In the genomic region with DNA sequence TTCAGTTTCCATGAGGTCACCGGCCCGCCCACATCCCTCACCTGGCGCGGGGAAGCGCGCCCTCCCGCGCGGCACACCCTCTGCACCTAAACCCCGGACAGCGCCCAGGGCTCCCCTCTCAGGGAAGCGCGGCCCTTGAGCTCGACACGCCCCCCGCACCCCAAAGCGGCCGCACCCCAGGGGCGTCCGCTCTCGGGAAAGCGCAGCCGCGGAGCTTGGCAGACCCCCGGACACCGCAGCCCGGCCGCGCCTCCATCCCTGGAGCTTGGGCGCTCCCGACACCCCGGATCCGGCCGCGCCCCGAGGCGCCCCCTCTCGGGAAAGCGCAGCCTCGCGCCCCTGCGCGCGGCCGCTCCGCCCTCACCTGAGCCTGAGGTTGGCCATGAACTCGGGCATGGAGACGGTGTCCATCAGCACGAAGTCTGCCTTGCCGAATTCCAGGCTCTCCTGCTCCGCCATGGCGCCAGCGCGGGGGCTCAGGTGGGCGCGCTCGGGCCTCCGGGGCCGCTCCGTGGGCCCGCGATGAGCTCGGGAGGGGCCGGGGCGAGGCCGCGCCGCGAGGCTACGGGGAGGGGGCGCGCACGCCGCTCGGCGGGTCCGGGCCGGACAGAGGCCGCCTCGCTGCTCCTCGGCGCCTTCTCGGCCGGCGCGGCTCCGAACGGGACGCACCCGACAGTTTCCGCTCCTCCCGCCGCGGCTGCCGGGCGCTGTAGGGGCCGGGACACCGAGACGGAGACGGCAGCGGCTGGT, we compare ENCODE assay signal across 8 cellular contexts. TPM values are rescaled to one million over a fixed set of nuclear protein-coding genes. Genes with fewer than 3 reads are reported as not detected.
DNase-seq lines count a peak whose midpoint lies in the region; ATAC-seq and TF ChIP-seq lines count a peak whose summit lies in the region.

MYO1D (minus strand) TSS at position 711 of the 750 bp plus-strand sequence; CDS start at position 459, 252 bp downstream.

- H3K27ac Mint-ChIP-seq in Caco-2 (ENCODE audit: unreplicated experiment) = peak within 1 kb of the TSS; percentile 85
- H3K27ac Mint-ChIP-seq in T-helper 2 cell treated with Interferon-gamma antibody and Interleukin-4, amounts not matched to agents 5 μg/mL and 100 μg/mL, for 36 hours = peak within 1 kb of the TSS; percentile 74

- no peaks in the 10 kb centered on the region for H3K27me3 Mint-ChIP-seq in Caco-2 (ENCODE audit: insufficient read depth, unreplicated experiment)
- H3K27me3 Mint-ChIP-seq in T-helper 2 cell treated with Interferon-gamma antibody and Interleukin-4, amounts not matched to agents 5 μg/mL and 100 μg/mL, for 36 hours (ENCODE audit: low read depth) = peaks cover 9% of the 10 kb centered on the region

- H3K36me3 Mint-ChIP-seq in Caco-2 (ENCODE audit: insufficient read depth, unreplicated experiment) = peaks cover 29% of the 10 kb centered on the region
- H3K36me3 Mint-ChIP-seq in T-helper 2 cell treated with Interferon-gamma antibody and Interleukin-4, amounts not matched to agents 5 μg/mL and 100 μg/mL, for 36 hours (ENCODE audit: low read depth) = no peaks in the 10 kb centered on the region

- CTCF ChIA-PET in Caco-2 (lab: Charles Lee) = interaction anchor here (0.7 to 3.8 kb wide), 35 partner anchors 10 to 895 kb away, joined by 3 to 80 read pairs (median 5); no protein-coding TSS in a partner anchor

- intact Hi-C loops in Caco-2 (cut with micrococcal nuclease; ENCODE audit: unreplicated experiment) = loop anchor here (1.0 to 5.0 kb wide), 6 partner anchors 23 to 122 kb away; partner anchors contain the start of gene TMEM98
- intact Hi-C loops in body of pancreas (cut with DNase I) = loop anchor here (10.0 kb wide), 1 partner anchor 92 kb away; no protein-coding TSS in a partner anchor

- H3K27ac ChIP-seq in body of pancreas = peak within 1 kb of the TSS; percentile 94 to 98 (median 96)

- H3K27me3 ChIP-seq in Caco-2 (replicated peaks; ENCODE audit: control insufficient read depth, insufficient read depth, low read length) (no peaks in the 10 kb centered on the region), body of pancreas (no peaks in the 10 kb centered on the region)

- no peaks in the 10 kb centered on the region for H3K9me3 Mint-ChIP-seq in Caco-2 (ENCODE audit: unreplicated experiment)
- H3K9me3 Mint-ChIP-seq in T-helper 2 cell treated with Interferon-gamma antibody and Interleukin-4, amounts not matched to agents 5 μg/mL and 100 μg/mL, for 36 hours = no peaks in the 10 kb centered on the region

- H3K4me1 ChIP-seq in Caco-2 (peaks cover 22% of the 10 kb centered on the region), body of pancreas (peaks cover 9% of the 10 kb centered on the region)

- peak; percentile 62 to 63 for TF ChIP-seq CTCF in Caco-2 (IDR thresholded peaks at IDR 0.05; ENCODE audit: insufficient read depth in 1 of 2, low read depth in 1 of 2, low read length in 1 of 2, severe bottlenecking in 1 of 2, unreplicated experiment in 1 of 2)
- TF ChIP-seq CTCF in GM20000 (IDR thresholded peaks at IDR 0.05; ENCODE audit: extremely low read depth, missing control alignments) = peak; percentile 59
- TF ChIP-seq CTCF in body of pancreas (IDR thresholded peaks at IDR 0.05) = peak; percentile 25 to 74 (median 45)

- no TSS peak for BruUV-seq in Caco-2 (replicated peaks; lab: Mats Ljungman, UMichigan)

- POLR2A ChIA-PET in Caco-2 (lab: Charles Lee) = interaction anchor here (0.5 to 2.3 kb wide), 9 partner anchors 15 to 390 kb away, joined by 3 to 7 read pairs (median 5); no protein-coding TSS in a partner anchor

- H3K9me3 ChIP-seq in Caco-2 = no peaks in the 10 kb centered on the region
- H3K9me3 ChIP-seq in body of pancreas = no peaks in the 10 kb centered on the region

- H3K4me3 Mint-ChIP-seq in Caco-2 (ENCODE audit: unreplicated experiment) = peak within 1 kb of the TSS; percentile 94
- peak within 1 kb of the TSS; percentile 94 for H3K4me3 Mint-ChIP-seq in T-helper 2 cell treated with Interferon-gamma antibody and Interleukin-4, amounts not matched to agents 5 μg/mL and 100 μg/mL, for 36 hours

- H3K36me3 ChIP-seq in Caco-2 (ENCODE audit: control insufficient read depth, insufficient read depth, low read length) (0 out of 2 replicates have a peak, but pooled peaks cover 3% of the 10 kb centered on the region), body of pancreas (replicated peaks in 1 of 2; ENCODE audit: insufficient read depth in 1 of 2, low read depth in 2 of 2) (no peaks in the 10 kb centered on the region)

- peaks cover 26% of the 10 kb centered on the region for H3K4me1 Mint-ChIP-seq in Caco-2 (ENCODE audit: low read depth, unreplicated experiment)
- H3K4me1 Mint-ChIP-seq in T-helper 2 cell treated with Interferon-gamma antibody and Interleukin-4, amounts not matched to agents 5 μg/mL and 100 μg/mL, for 36 hours (ENCODE audit: low read depth) = peaks cover 11% of the 10 kb centered on the region

- H3K4me3 ChIP-seq in Caco-2 (ENCODE audit: low read depth, low read length) = peak within 1 kb of the TSS; percentile 94
- peak within 1 kb of the TSS; percentile 60 to 85 for H3K4me3 ChIP-seq in body of pancreas

- peak; percentile 87 to 88 for DNase-seq in Caco-2
- DNase-seq in GM20000 (ENCODE audit: low spot score) = peak; percentile 82
- peak; percentile 33 for DNase-seq in HT1080 (ENCODE audit: low read depth)
- peak; percentile 72 for DNase-seq in T-helper 2 cell treated with Interferon-gamma antibody and Interleukin-4, amounts not matched to agents 5 μg/mL and 100 μg/mL, for 36 hours (ENCODE audit: low spot score)
- peak; percentile 80 to 87 (median 84) for DNase-seq in body of pancreas
- DNase-seq in iPS-NIHi7 (ENCODE audit: extremely low spot score) = peak; percentile 51
- DNase-seq in stimulated activated CD4-positive, alpha-beta T cell treated with anti-CD3 and anti-CD28 coated beads, Interleukin-12 subunit alpha, Interleukin-12 subunit beta, amount 100 ng/mL, for 24 hours (ENCODE audit: low read depth in 2 of 2) = peak; percentile 45 to 68
- DNase-seq in NOMO-1 treated with dmso at 0.1 percent for 144 hours (lab: John Stamatoyannopoulos, UW; ENCODE audit: unreplicated experiment) = no peak

- TF ChIP-seq POLR2A in body of pancreas (IDR thresholded peaks at IDR 0.05) = peak; percentile 66 to 85 (median 76)

- ATAC-seq in body of pancreas = peak; percentile 68

- 0% methylated on average over 10 to 98 of the region's 101 CpGs for WGBS in body of pancreas, 2 donors

RNA-seq across cellular contexts. Expression of gene MYO1D, which starts in this region (rescaled TPM):
- total RNA-seq in Caco-2 (2022) = 193 and 206 TPM in 2 replicates
- 2.6 and 4.5 TPM in 2 replicates for total RNA-seq in HT1080 (2014; rRNA removed; shearing (Covaris generic))
- 5.5 and 6.1 TPM in 2 replicates for polyA plus RNA-seq in HT1080 (2015; cell fraction: cytosol; rRNA removed)
- 12.1 and 15.8 TPM in 2 replicates for polyA plus RNA-seq in HT1080 (2015; cell fraction: nucleus; rRNA removed)
- total RNA-seq in body of pancreas = 10 to 100 TPM; 21.4 to 48.3 TPM
